2 cellular contexts compared by ENCODE assay signal in genomic region chr15:75583689-75584088, GRCh38.
TF ChIP-seq lines count a peak whose summit lies in the region.

No MANE protein-coding gene starts in this region.

TF ChIP-seq in H1, 55 proteins besides CTCF, POLR2A, EP300 and RAD21:
- TF ChIP-seq BCL11A (IDR thresholded peaks at IDR 0.05; ENCODE audit: low read depth in 2 of 2, low read length in 2 of 2) (no peak), EGR1 (IDR thresholded peaks at IDR 0.05; ENCODE audit: borderline replicate concordance, low read depth, low read length) (no peak), MAX (IDR thresholded peaks at IDR 0.05) (no peak), BACH1 (IDR thresholded peaks at IDR 0.05; ENCODE audit: low read length) (no peak), TCF12 (IDR thresholded peaks at IDR 0.05; ENCODE audit: low read depth, low read length) (no peak), SP2 (IDR thresholded peaks at IDR 0.05; ENCODE audit: low read length) (no peak), RXRA (IDR thresholded peaks at IDR 0.05; ENCODE audit: insufficient read depth, low read depth, low read length) (no peak), YY1 (IDR thresholded peaks at IDR 0.05; ENCODE audit: low read depth, low read length) (no peak), RNF2 (IDR thresholded peaks at IDR 0.05; ENCODE audit: borderline replicate concordance, low read depth, low read length, missing control alignments, poor library complexity, severe bottlenecking) (no peak), PHF8 (conservative IDR thresholded peaks at IDR 0.05; ENCODE audit: low read depth, low read length) (no peak), HDAC2 (IDR thresholded peaks at IDR 0.05; ENCODE audit: borderline replicate concordance in 1 of 2, low read depth in 2 of 2, low read length in 2 of 2) (no peak), POU5F1 (IDR thresholded peaks at IDR 0.05; ENCODE audit: low read depth, low read length) (no peak), TAF1 (IDR thresholded peaks at IDR 0.05; ENCODE audit: low read depth, low read length) (no peak), SAP30 (IDR thresholded peaks at IDR 0.05; ENCODE audit: insufficient read depth, insufficient replicate concordance, low read length) (no peak), RBBP5 (IDR thresholded peaks at IDR 0.05; ENCODE audit: borderline replicate concordance, low read depth, low read length) (no peak), CHD7 (IDR thresholded peaks at IDR 0.05; ENCODE audit: insufficient replicate concordance, low read length) (no peak), JUND (IDR thresholded peaks at IDR 0.05; ENCODE audit: low read length) (no peak)

TF ChIP-seq in SK-N-SH, 30 proteins besides CTCF, POLR2A, EP300 and RAD21:
- TF ChIP-seq YY1 (IDR thresholded peaks at IDR 0.05; ENCODE audit: low read depth) (no peak), MXI1 (IDR thresholded peaks at IDR 0.05; ENCODE audit: low read depth, low read length) (no peak), RCOR1 (IDR thresholded peaks at IDR 0.05; ENCODE audit: low read length) (no peak), SMC3 (IDR thresholded peaks at IDR 0.05; ENCODE audit: low read depth, low read length) (no peak), NRF1 (IDR thresholded peaks at IDR 0.05; ENCODE audit: low read depth, low read length) (no peak), MAX (IDR thresholded peaks at IDR 0.05; ENCODE audit: low read depth) (no peak), PBX3 (IDR thresholded peaks at IDR 0.05) (no peak), JUND (IDR thresholded peaks at IDR 0.05) (no peak)
